1 cellular context compared by ENCODE assay signal in genomic region chr18:30992231-30992630, GRCh38.
TF ChIP-seq lines count a peak whose summit lies in the region.

No MANE protein-coding gene starts in this region.

TF ChIP-seq in K562, 482 proteins besides CTCF, POLR2A, EP300 and RAD21 (continued from another document):
- no peak for TF ChIP-seq PRDM10 (IDR thresholded peaks at IDR 0.05; ENCODE audit: partially characterized antibody)
